In the genomic region with DNA sequence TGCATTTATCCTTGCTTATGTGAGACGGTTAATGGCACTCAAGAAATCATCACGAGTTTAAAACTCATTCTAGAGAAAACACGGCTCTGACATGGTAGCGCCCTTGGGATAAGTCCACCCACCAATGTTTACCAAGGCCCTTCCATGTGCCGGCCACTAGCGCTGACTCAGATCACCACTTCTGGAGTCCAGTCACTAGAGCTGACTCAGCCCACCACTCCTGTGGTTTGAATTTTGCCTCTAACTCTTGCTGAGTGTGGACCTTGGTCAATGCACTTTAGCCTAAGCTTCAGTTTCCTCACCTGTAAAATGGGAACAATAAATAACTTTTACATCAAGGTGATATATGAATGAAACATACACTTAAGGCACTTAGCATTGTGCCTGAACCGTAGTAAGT, we compare ENCODE assay signal across 21 cellular contexts.
DNase-seq lines count a peak whose midpoint lies in the region; ATAC-seq, FAIRE-seq and TF ChIP-seq lines count a peak whose summit lies in the region.
"Had no signal": no experiment of that assay in that cellular context is flagged by ENCODE, and none has a peak within 500 bp of the region (broad histone marks: within the 10 kb centered on the region; RNA-seq: fewer than 3 reads in every experiment).

No MANE protein-coding gene starts in this region.

- FAIRE-seq in RCC 7860 (lab: Jason Lieb, UNC) = peak; percentile 47
- FAIRE-seq in bronchial epithelial cell (lab: Jason Lieb, UNC) = no peak
- FAIRE-seq in pancreas (lab: Jason Lieb, UNC) = no peak

- H3K36me3 Mint-ChIP-seq in activated naive CD8-positive, alpha-beta T cell treated with anti-CD3 and anti-CD28 coated beads for 36 hours = peaks cover 2% of the 10 kb centered on the region

- H3K79me2 ChIP-seq in osteoblast (ENCODE audit: insufficient read depth, low read length) = no peaks in the 10 kb centered on the region

- H3K27ac ChIP-seq in osteoblast (ENCODE audit: low read depth, low read length) = peak overlapping the region; percentile 72
- H3K27ac ChIP-seq in pancreas = no peak overlapping the region
- H3K27ac ChIP-seq: coronary artery, left ventricle myocardium inferior, ovary, PC-9, stomach, upper lobe of right lung had no signal

- H3K4me3 Mint-ChIP-seq in activated naive CD8-positive, alpha-beta T cell treated with anti-CD3 and anti-CD28 coated beads for 36 hours = no peak overlapping the region
- H3K4me3 Mint-ChIP-seq: activated CD4-positive, alpha-beta T cell treated with anti-CD3 and anti-CD28 coated beads, Interleukin-2, amount 10 ng/mL, durations not matched to agents 7 days and 5 days; B cell had no signal

- H3K4me2 ChIP-seq in osteoblast (ENCODE audit: insufficient read depth, low read length) = peak overlapping the region; percentile 44
- H3K4me2 ChIP-seq: PC-9 had no signal

- DNase-seq in EL (peak; percentile 47), RCC 7860 (ENCODE audit: low spot score) (peak; percentile 36), bronchial epithelial cell (ENCODE audit: low read depth) (peak; percentile 20), osteoblast (ENCODE audit: insufficient read length, low spot score, missing footprints) (peak; percentile 92), SK-N-DZ (ENCODE audit: low spot score) (no peak), pancreas (no peak)
- no peak for DNase-seq in activated naive CD8-positive, alpha-beta T cell treated with anti-CD3 and anti-CD28 coated beads for 36 hours
- DNase-seq: activated CD4-positive, alpha-beta T cell treated with anti-CD3 and anti-CD28 coated beads, Interleukin-2, amount 10 ng/mL, durations not matched to agents 7 days and 5 days; activated gamma-delta T cell treated with Interleukin-2 at 50 U/mL for 16 hours; anterior cingulate cortex; GF-D8; left ventricle myocardium inferior; NCI-H1417; NCI-H2171; NCI-H774; ovary; PC-9; stomach; upper lobe of right lung had no signal

- peaks cover 3% of the 10 kb centered on the region for H3K9me3 Mint-ChIP-seq in activated naive CD8-positive, alpha-beta T cell treated with anti-CD3 and anti-CD28 coated beads for 36 hours

- peak overlapping the region; percentile 71 for H2AFZ ChIP-seq in osteoblast (ENCODE audit: low read length)
- H2AFZ ChIP-seq: PC-9 had no signal

- 92 to 94% methylated on average over 7 of the region's 7 CpGs for WGBS in pancreas, 2 donors

- peaks cover 8% of the 10 kb centered on the region for H3K27me3 Mint-ChIP-seq in activated naive CD8-positive, alpha-beta T cell treated with anti-CD3 and anti-CD28 coated beads for 36 hours
- H3K27me3 Mint-ChIP-seq: activated CD4-positive, alpha-beta T cell treated with anti-CD3 and anti-CD28 coated beads, Interleukin-2, amount 10 ng/mL, durations not matched to agents 7 days and 5 days; B cell had no signal

- ATAC-seq in pancreas = no peak
- ATAC-seq: upper lobe of right lung had no signal

- H3K4me1 ChIP-seq in osteoblast (ENCODE audit: insufficient read depth, low read length) (peaks cover 13% of the 10 kb centered on the region), pancreas (peaks cover 0 to 4% (median 0%) of the 10 kb centered on the region in 3 donors)

- H3K9me3 ChIP-seq in osteoblast (ENCODE audit: low read depth, low read length) (no peaks in the 10 kb centered on the region), pancreas (no peaks in the 10 kb centered on the region)
- H3K9me3 ChIP-seq: left ventricle myocardium inferior, ovary, stomach, upper lobe of right lung had no signal

- no peaks in the 10 kb centered on the region for H3K36me3 ChIP-seq in bronchial epithelial cell (ENCODE audit: control insufficient read depth, insufficient read depth, low read length)
- no peaks in the 10 kb centered on the region for H3K36me3 ChIP-seq in osteoblast (ENCODE audit: insufficient read depth, low read length)
- H3K36me3 ChIP-seq in pancreas = no peaks in the 10 kb centered on the region
- H3K36me3 ChIP-seq: left ventricle myocardium inferior, ovary, stomach, upper lobe of right lung had no signal

- no peak for TF ChIP-seq CTCF in bronchial epithelial cell (IDR thresholded peaks at IDR 0.05; ENCODE audit: insufficient read depth, low read length, severe bottlenecking)
- TF ChIP-seq CTCF in osteoblast (IDR thresholded peaks at IDR 0.05; ENCODE audit: extremely low read depth, low read depth, low read length) = no peak
- TF ChIP-seq CTCF in pancreas (IDR thresholded peaks at IDR 0.05) = no peak

- intact Hi-C loops in pancreas (cut with DNase I) = no loop called here

- H3K27me3 ChIP-seq in bronchial epithelial cell (ENCODE audit: control insufficient read depth, insufficient read depth, low read length) = no peaks in the 10 kb centered on the region
- H3K27me3 ChIP-seq in osteoblast (ENCODE audit: insufficient read depth, low read length) = no peaks in the 10 kb centered on the region
- H3K27me3 ChIP-seq in pancreas = no peaks in the 10 kb centered on the region
- H3K27me3 ChIP-seq: ovary, stomach, upper lobe of right lung had no signal

- peaks cover 14% of the 10 kb centered on the region for H3K4me1 Mint-ChIP-seq in activated naive CD8-positive, alpha-beta T cell treated with anti-CD3 and anti-CD28 coated beads for 36 hours

- H3K27ac Mint-ChIP-seq in activated naive CD8-positive, alpha-beta T cell treated with anti-CD3 and anti-CD28 coated beads for 36 hours = no peak overlapping the region
- H3K27ac Mint-ChIP-seq: activated CD4-positive, alpha-beta T cell treated with anti-CD3 and anti-CD28 coated beads, Interleukin-2, amount 10 ng/mL, durations not matched to agents 7 days and 5 days; B cell had no signal

- no peaks in the 10 kb centered on the region for H4K20me1 ChIP-seq in osteoblast (ENCODE audit: insufficient read depth, low read length)

- H3K4me3 ChIP-seq in bronchial epithelial cell (ENCODE audit: low read depth, low read length) = no peak overlapping the region
- no peak overlapping the region for H3K4me3 ChIP-seq in osteoblast (ENCODE audit: insufficient read depth, low read length)
- H3K4me3 ChIP-seq in pancreas = no peak overlapping the region
- H3K4me3 ChIP-seq: coronary artery, left ventricle myocardium inferior, ovary, PC-9, stomach, upper lobe of right lung had no signal

Comparison
In these comparisons a context has a peak if more than half of its experiments do, and no peak if none do; other contexts are left out.
1. DNase-seq: peak in EL (single experiment), RCC 7860 (single experiment), bronchial epithelial cell (single experiment) and osteoblast (single experiment); none in SK-N-DZ (single experiment), pancreas (0 of 6) and activated naive CD8-positive, alpha-beta T cell treated with anti-CD3 and anti-CD28 coated beads for 36 hours (single experiment).